1 cellular context compared by ENCODE assay signal in genomic region chr1:220272047-220272840, GRCh38.
TF ChIP-seq lines count a peak whose summit lies in the region.

RAB3GAP2 (minus strand) TSS chr1:220272453; CDS start chr1:220272337, 116 bp downstream.

TF ChIP-seq in WTC11, 78 proteins besides CTCF, POLR2A, EP300 and RAD21 (continued from another document):
- TF ChIP-seq ZNF232 (CRISPR knock-in tag; IDR thresholded peaks at IDR 0.05), result no peak; the same call in 1 of the 2 replicates
- TF ChIP-seq TCF7 (CRISPR knock-in tag; IDR thresholded peaks at IDR 0.05; ENCODE audit: low read depth), result no peak
- TF ChIP-seq USF2 (CRISPR knock-in tag; IDR thresholded peaks at IDR 0.05), result peak; percentile 97
- no peak for TF ChIP-seq TEAD4 (CRISPR knock-in tag; IDR thresholded peaks at IDR 0.05)
- no peak for TF ChIP-seq ZNF396 (CRISPR knock-in tag; IDR thresholded peaks at IDR 0.05; ENCODE audit: borderline replicate concordance)
- TF ChIP-seq PREB (CRISPR knock-in tag; IDR thresholded peaks at IDR 0.05; ENCODE audit: borderline replicate concordance), result no peak
- TF ChIP-seq EMX1 (CRISPR knock-in tag; IDR thresholded peaks at IDR 0.05), result no peak
- 0 out of 2 replicates have a peak, but pooled peaks have one; percentile 16 for TF ChIP-seq PRDM15 (CRISPR knock-in tag; IDR thresholded peaks at IDR 0.05)
- TF ChIP-seq MXD4 (CRISPR knock-in tag; IDR thresholded peaks at IDR 0.05; ENCODE audit: borderline replicate concordance), result no peak
- no peak for TF ChIP-seq NR3C1 (CRISPR knock-in tag; conservative IDR thresholded peaks at IDR 0.05; ENCODE audit: low read depth)
- TF ChIP-seq ZNF532 (CRISPR knock-in tag; IDR thresholded peaks at IDR 0.05; ENCODE audit: borderline replicate concordance), result no peak
- TF ChIP-seq JUN (CRISPR knock-in tag; IDR thresholded peaks at IDR 0.05), result no peak
- no peak for TF ChIP-seq ZNF138 (CRISPR knock-in tag; conservative IDR thresholded peaks at IDR 0.05)
- TF ChIP-seq HMGXB4 (CRISPR knock-in tag; IDR thresholded peaks at IDR 0.05), result peak; percentile 81; the same call in 1 of the 2 replicates
- no peak for TF ChIP-seq ZSCAN18 (CRISPR knock-in tag; IDR thresholded peaks at IDR 0.05)
- TF ChIP-seq ZBTB21 (CRISPR knock-in tag; IDR thresholded peaks at IDR 0.05; ENCODE audit: borderline replicate concordance), result no peak
- TF ChIP-seq ZNF263 (CRISPR knock-in tag; IDR thresholded peaks at IDR 0.05; ENCODE audit: low read depth), result no peak
- no peak for TF ChIP-seq ELF4 (CRISPR knock-in tag; IDR thresholded peaks at IDR 0.05; ENCODE audit: low read depth)
- no peak for TF ChIP-seq ZNF423 (CRISPR knock-in tag; IDR thresholded peaks at IDR 0.05)
- peak; percentile 78 for TF ChIP-seq IRF1 (CRISPR knock-in tag; IDR thresholded peaks at IDR 0.05)
- TF ChIP-seq FOXJ3 (CRISPR knock-in tag; IDR thresholded peaks at IDR 0.05; ENCODE audit: borderline replicate concordance), result no peak
- no peak for TF ChIP-seq NFE2L1 (CRISPR knock-in tag; IDR thresholded peaks at IDR 0.05)
- no peak for TF ChIP-seq PRRX2 (CRISPR knock-in tag; IDR thresholded peaks at IDR 0.05)
- no peak for TF ChIP-seq GRHL2 (CRISPR knock-in tag; IDR thresholded peaks at IDR 0.05; ENCODE audit: insufficient replicate concordance, severe bottlenecking)
- TF ChIP-seq CDX4 (CRISPR knock-in tag; IDR thresholded peaks at IDR 0.05; ENCODE audit: borderline replicate concordance), result no peak
- no peak for TF ChIP-seq OVOL2 (CRISPR knock-in tag; IDR thresholded peaks at IDR 0.05; ENCODE audit: borderline replicate concordance)
- TF ChIP-seq CREB1 (CRISPR knock-in tag; IDR thresholded peaks at IDR 0.05), result peak; percentile 38; the same call in 1 of the 2 replicates
- TF ChIP-seq FOXP4 (CRISPR knock-in tag; IDR thresholded peaks at IDR 0.05), result peak; percentile 55; the same call in 1 of the 2 replicates
- TF ChIP-seq STAT6 (CRISPR knock-in tag; conservative IDR thresholded peaks at IDR 0.05; ENCODE audit: low read depth), result no peak
